In the genomic region with DNA sequence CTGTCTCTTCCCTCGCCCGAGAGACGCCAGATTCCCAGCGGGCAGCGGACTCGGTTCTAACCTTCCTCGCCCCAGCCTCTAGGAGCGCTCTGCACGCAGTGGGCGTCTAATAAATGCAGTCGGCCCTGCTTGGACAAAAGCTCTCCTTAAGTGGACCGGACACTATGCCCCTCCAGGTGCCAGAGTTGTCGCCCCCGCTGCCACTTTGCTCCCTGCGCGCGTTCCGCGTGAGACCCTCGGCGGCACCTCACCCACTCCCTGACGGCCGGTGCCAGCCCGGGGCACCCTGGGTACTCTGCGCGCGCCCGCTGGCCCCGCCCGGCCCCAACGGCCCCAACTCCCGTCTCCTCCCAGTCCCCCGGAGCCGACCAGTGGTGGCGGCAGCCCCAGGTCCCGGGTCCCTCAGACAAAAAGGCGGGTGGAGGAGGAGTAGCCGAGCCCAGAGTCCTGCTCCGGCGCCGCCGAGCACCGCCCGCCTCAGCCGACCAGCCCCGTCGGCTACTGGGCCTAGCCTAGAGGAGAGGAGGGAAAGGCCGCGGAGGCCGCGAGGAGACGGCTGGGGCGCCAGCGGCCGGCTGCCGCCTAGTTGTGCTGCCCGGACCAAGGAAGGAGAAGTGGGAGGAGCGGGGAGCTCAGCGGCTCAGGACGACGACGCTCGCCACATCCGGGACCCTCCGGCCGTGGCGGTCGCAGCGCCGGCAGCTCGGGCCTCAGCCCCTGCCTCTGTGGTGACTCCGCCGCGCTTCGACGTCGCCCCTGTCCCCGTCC, we compare ENCODE assay signal across 1 cellular context.
TF ChIP-seq lines count a peak whose summit lies in the region.

No MANE protein-coding gene starts in this region.

TF ChIP-seq in WTC11, 78 proteins besides CTCF, POLR2A, EP300 and RAD21 (continued from another document):
- TF ChIP-seq IRF2 (CRISPR knock-in tag; IDR thresholded peaks at IDR 0.05; ENCODE audit: borderline replicate concordance, low read depth) (no peak), NFE2L1 (CRISPR knock-in tag; IDR thresholded peaks at IDR 0.05) (no peak; the same call in 1 of the 2 replicates), TCF7 (CRISPR knock-in tag; IDR thresholded peaks at IDR 0.05; ENCODE audit: low read depth) (no peak), ZNF416 (CRISPR knock-in tag; IDR thresholded peaks at IDR 0.05) (0 out of 2 replicates have a peak, but pooled peaks have one; percentile 78), FOXJ3 (CRISPR knock-in tag; IDR thresholded peaks at IDR 0.05; ENCODE audit: borderline replicate concordance) (no peak), TEAD4 (CRISPR knock-in tag; IDR thresholded peaks at IDR 0.05) (0 out of 2 replicates have a peak, but pooled peaks have one; percentile 12), TP53 (CRISPR knock-in tag; IDR thresholded peaks at IDR 0.05) (no peak), ETV6 (CRISPR knock-in tag; IDR thresholded peaks at IDR 0.05) (no peak), HMGA2 (CRISPR knock-in tag; IDR thresholded peaks at IDR 0.05) (no peak), NFYB (CRISPR knock-in tag; conservative IDR thresholded peaks at IDR 0.05; ENCODE audit: low read depth) (no peak), ZBTB21 (CRISPR knock-in tag; IDR thresholded peaks at IDR 0.05; ENCODE audit: borderline replicate concordance) (no peak), CREB1 (CRISPR knock-in tag; IDR thresholded peaks at IDR 0.05) (no peak), OVOL2 (CRISPR knock-in tag; IDR thresholded peaks at IDR 0.05; ENCODE audit: borderline replicate concordance) (no peak), ZNF219 (CRISPR knock-in tag; IDR thresholded peaks at IDR 0.05; ENCODE audit: borderline replicate concordance) (peak; percentile 69; the same call in 1 of the 2 replicates), GRHL2 (CRISPR knock-in tag; IDR thresholded peaks at IDR 0.05; ENCODE audit: insufficient replicate concordance, severe bottlenecking) (no peak), SMAD3 (CRISPR knock-in tag; IDR thresholded peaks at IDR 0.05; ENCODE audit: borderline replicate concordance) (peak; percentile 27; the same call in 1 of the 2 replicates)
- TF ChIP-seq, protein P1, sequence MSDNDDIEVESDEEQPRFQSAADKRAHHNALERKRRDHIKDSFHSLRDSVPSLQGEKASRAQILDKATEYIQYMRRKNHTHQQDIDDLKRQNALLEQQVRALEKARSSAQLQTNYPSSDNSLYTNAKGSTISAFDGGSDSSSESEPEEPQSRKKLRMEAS (CRISPR knock-in tag; IDR thresholded peaks at IDR 0.05), result peak; percentile 72; the same call in 1 of the 2 replicates
- TF ChIP-seq, protein P2, sequence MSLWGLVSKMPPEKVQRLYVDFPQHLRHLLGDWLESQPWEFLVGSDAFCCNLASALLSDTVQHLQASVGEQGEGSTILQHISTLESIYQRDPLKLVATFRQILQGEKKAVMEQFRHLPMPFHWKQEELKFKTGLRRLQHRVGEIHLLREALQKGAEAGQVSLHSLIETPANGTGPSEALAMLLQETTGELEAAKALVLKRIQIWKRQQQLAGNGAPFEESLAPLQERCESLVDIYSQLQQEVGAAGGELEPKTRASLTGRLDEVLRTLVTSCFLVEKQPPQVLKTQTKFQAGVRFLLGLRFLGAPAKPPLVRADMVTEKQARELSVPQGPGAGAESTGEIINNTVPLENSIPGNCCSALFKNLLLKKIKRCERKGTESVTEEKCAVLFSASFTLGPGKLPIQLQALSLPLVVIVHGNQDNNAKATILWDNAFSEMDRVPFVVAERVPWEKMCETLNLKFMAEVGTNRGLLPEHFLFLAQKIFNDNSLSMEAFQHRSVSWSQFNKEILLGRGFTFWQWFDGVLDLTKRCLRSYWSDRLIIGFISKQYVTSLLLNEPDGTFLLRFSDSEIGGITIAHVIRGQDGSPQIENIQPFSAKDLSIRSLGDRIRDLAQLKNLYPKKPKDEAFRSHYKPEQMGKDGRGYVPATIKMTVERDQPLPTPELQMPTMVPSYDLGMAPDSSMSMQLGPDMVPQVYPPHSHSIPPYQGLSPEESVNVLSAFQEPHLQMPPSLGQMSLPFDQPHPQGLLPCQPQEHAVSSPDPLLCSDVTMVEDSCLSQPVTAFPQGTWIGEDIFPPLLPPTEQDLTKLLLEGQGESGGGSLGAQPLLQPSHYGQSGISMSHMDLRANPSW (CRISPR knock-in tag; conservative IDR thresholded peaks at IDR 0.05; ENCODE audit: low read depth), result no peak; the same call in 1 of the 2 replicates
- TF ChIP-seq, protein P3, sequence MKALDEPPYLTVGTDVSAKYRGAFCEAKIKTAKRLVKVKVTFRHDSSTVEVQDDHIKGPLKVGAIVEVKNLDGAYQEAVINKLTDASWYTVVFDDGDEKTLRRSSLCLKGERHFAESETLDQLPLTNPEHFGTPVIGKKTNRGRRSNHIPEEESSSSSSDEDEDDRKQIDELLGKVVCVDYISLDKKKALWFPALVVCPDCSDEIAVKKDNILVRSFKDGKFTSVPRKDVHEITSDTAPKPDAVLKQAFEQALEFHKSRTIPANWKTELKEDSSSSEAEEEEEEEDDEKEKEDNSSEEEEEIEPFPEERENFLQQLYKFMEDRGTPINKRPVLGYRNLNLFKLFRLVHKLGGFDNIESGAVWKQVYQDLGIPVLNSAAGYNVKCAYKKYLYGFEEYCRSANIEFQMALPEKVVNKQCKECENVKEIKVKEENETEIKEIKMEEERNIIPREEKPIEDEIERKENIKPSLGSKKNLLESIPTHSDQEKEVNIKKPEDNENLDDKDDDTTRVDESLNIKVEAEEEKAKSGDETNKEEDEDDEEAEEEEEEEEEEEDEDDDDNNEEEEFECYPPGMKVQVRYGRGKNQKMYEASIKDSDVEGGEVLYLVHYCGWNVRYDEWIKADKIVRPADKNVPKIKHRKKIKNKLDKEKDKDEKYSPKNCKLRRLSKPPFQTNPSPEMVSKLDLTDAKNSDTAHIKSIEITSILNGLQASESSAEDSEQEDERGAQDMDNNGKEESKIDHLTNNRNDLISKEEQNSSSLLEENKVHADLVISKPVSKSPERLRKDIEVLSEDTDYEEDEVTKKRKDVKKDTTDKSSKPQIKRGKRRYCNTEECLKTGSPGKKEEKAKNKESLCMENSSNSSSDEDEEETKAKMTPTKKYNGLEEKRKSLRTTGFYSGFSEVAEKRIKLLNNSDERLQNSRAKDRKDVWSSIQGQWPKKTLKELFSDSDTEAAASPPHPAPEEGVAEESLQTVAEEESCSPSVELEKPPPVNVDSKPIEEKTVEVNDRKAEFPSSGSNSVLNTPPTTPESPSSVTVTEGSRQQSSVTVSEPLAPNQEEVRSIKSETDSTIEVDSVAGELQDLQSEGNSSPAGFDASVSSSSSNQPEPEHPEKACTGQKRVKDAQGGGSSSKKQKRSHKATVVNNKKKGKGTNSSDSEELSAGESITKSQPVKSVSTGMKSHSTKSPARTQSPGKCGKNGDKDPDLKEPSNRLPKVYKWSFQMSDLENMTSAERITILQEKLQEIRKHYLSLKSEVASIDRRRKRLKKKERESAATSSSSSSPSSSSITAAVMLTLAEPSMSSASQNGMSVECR (CRISPR knock-in tag; IDR thresholded peaks at IDR 0.05; ENCODE audit: borderline replicate concordance), result peak; percentile 85
- TF ChIP-seq, protein P4, sequence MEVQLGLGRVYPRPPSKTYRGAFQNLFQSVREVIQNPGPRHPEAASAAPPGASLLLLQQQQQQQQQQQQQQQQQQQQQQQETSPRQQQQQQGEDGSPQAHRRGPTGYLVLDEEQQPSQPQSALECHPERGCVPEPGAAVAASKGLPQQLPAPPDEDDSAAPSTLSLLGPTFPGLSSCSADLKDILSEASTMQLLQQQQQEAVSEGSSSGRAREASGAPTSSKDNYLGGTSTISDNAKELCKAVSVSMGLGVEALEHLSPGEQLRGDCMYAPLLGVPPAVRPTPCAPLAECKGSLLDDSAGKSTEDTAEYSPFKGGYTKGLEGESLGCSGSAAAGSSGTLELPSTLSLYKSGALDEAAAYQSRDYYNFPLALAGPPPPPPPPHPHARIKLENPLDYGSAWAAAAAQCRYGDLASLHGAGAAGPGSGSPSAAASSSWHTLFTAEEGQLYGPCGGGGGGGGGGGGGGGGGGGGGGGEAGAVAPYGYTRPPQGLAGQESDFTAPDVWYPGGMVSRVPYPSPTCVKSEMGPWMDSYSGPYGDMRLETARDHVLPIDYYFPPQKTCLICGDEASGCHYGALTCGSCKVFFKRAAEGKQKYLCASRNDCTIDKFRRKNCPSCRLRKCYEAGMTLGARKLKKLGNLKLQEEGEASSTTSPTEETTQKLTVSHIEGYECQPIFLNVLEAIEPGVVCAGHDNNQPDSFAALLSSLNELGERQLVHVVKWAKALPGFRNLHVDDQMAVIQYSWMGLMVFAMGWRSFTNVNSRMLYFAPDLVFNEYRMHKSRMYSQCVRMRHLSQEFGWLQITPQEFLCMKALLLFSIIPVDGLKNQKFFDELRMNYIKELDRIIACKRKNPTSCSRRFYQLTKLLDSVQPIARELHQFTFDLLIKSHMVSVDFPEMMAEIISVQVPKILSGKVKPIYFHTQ (CRISPR knock-in tag; IDR thresholded peaks at IDR 0.05), result no peak
- TF ChIP-seq, protein P5, sequence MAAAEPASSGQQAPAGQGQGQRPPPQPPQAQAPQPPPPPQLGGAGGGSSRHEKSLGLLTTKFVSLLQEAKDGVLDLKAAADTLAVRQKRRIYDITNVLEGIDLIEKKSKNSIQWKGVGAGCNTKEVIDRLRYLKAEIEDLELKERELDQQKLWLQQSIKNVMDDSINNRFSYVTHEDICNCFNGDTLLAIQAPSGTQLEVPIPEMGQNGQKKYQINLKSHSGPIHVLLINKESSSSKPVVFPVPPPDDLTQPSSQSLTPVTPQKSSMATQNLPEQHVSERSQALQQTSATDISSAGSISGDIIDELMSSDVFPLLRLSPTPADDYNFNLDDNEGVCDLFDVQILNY (CRISPR knock-in tag; IDR thresholded peaks at IDR 0.05), result no peak; the same call in 1 of the 2 replicates
- TF ChIP-seq, protein P6, sequence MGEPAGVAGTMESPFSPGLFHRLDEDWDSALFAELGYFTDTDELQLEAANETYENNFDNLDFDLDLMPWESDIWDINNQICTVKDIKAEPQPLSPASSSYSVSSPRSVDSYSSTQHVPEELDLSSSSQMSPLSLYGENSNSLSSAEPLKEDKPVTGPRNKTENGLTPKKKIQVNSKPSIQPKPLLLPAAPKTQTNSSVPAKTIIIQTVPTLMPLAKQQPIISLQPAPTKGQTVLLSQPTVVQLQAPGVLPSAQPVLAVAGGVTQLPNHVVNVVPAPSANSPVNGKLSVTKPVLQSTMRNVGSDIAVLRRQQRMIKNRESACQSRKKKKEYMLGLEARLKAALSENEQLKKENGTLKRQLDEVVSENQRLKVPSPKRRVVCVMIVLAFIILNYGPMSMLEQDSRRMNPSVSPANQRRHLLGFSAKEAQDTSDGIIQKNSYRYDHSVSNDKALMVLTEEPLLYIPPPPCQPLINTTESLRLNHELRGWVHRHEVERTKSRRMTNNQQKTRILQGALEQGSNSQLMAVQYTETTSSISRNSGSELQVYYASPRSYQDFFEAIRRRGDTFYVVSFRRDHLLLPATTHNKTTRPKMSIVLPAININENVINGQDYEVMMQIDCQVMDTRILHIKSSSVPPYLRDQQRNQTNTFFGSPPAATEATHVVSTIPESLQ (CRISPR knock-in tag; IDR thresholded peaks at IDR 0.05), result no peak
- TF ChIP-seq, protein P7, sequence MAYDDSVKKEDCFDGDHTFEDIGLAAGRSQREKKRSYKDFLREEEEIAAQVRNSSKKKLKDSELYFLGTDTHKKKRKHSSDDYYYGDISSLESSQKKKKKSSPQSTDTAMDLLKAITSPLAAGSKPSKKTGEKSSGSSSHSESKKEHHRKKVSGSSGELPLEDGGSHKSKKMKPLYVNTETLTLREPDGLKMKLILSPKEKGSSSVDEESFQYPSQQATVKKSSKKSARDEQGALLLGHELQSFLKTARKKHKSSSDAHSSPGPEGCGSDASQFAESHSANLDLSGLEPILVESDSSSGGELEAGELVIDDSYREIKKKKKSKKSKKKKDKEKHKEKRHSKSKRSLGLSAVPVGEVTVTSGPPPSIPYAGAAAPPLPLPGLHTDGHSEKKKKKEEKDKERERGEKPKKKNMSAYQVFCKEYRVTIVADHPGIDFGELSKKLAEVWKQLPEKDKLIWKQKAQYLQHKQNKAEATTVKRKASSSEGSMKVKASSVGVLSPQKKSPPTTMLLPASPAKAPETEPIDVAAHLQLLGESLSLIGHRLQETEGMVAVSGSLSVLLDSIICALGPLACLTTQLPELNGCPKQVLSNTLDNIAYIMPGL (CRISPR knock-in tag; IDR thresholded peaks at IDR 0.05), result peak; percentile 77; the same call in 1 of the 2 replicates
- TF ChIP-seq, protein P8, sequence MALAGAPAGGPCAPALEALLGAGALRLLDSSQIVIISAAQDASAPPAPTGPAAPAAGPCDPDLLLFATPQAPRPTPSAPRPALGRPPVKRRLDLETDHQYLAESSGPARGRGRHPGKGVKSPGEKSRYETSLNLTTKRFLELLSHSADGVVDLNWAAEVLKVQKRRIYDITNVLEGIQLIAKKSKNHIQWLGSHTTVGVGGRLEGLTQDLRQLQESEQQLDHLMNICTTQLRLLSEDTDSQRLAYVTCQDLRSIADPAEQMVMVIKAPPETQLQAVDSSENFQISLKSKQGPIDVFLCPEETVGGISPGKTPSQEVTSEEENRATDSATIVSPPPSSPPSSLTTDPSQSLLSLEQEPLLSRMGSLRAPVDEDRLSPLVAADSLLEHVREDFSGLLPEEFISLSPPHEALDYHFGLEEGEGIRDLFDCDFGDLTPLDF (CRISPR knock-in tag; IDR thresholded peaks at IDR 0.05), result no peak
- TF ChIP-seq, protein P9, sequence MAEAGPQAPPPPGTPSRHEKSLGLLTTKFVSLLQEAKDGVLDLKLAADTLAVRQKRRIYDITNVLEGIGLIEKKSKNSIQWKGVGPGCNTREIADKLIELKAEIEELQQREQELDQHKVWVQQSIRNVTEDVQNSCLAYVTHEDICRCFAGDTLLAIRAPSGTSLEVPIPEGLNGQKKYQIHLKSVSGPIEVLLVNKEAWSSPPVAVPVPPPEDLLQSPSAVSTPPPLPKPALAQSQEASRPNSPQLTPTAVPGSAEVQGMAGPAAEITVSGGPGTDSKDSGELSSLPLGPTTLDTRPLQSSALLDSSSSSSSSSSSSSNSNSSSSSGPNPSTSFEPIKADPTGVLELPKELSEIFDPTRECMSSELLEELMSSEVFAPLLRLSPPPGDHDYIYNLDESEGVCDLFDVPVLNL (CRISPR knock-in tag; IDR thresholded peaks at IDR 0.05; ENCODE audit: borderline replicate concordance, low read depth), result no peak
- TF ChIP-seq, protein P10, sequence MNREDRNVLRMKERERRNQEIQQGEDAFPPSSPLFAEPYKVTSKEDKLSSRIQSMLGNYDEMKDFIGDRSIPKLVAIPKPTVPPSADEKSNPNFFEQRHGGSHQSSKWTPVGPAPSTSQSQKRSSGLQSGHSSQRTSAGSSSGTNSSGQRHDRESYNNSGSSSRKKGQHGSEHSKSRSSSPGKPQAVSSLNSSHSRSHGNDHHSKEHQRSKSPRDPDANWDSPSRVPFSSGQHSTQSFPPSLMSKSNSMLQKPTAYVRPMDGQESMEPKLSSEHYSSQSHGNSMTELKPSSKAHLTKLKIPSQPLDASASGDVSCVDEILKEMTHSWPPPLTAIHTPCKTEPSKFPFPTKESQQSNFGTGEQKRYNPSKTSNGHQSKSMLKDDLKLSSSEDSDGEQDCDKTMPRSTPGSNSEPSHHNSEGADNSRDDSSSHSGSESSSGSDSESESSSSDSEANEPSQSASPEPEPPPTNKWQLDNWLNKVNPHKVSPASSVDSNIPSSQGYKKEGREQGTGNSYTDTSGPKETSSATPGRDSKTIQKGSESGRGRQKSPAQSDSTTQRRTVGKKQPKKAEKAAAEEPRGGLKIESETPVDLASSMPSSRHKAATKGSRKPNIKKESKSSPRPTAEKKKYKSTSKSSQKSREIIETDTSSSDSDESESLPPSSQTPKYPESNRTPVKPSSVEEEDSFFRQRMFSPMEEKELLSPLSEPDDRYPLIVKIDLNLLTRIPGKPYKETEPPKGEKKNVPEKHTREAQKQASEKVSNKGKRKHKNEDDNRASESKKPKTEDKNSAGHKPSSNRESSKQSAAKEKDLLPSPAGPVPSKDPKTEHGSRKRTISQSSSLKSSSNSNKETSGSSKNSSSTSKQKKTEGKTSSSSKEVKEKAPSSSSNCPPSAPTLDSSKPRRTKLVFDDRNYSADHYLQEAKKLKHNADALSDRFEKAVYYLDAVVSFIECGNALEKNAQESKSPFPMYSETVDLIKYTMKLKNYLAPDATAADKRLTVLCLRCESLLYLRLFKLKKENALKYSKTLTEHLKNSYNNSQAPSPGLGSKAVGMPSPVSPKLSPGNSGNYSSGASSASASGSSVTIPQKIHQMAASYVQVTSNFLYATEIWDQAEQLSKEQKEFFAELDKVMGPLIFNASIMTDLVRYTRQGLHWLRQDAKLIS (CRISPR knock-in tag; IDR thresholded peaks at IDR 0.05; ENCODE audit: borderline replicate concordance), result no peak
